In genomic region chr4:53962516-53963225, GRCh38 we compare ENCODE assay signal across 11 cellular contexts.
DNase-seq lines count a peak whose midpoint lies in the region; ATAC-seq and TF ChIP-seq lines count a peak whose summit lies in the region.
"Had no signal": no experiment of that assay in that cellular context is flagged by ENCODE, and none has a peak within 500 bp of the region (broad histone marks: within the 10 kb centered on the region; RNA-seq: fewer than 3 reads in every experiment).

No MANE protein-coding gene starts in this region.

- intact Hi-C loops in ovary (cut with DNase I): no loop called here

- DNase-seq in AG04449 (ENCODE audit: low read depth, low spot score): peak; percentile 72
- DNase-seq in HS-27A (ENCODE audit: low read depth): peak; percentile 82
- DNase-seq in astrocyte of the spinal cord (ENCODE audit: low read depth, low spot score): peak; percentile 68
- peak; percentile 90 for DNase-seq in iris pigment epithelial cell (ENCODE audit: low read depth)
- no peak for DNase-seq in NOMO-1 treated with dmso at 0.1 percent for 144 hours (lab: John Stamatoyannopoulos, UW; ENCODE audit: unreplicated experiment)
- DNase-seq in ovary: no peak
- DNase-seq in NCI-H345 treated with DMSO at 0.1 percent for 48 hours (lab: John Stamatoyannopoulos, UW; ENCODE audit: unreplicated experiment): no peak
- DNase-seq: activated CD4-positive, alpha-beta memory T cell treated with anti-CD3 and anti-CD28 coated beads for 36 hours; NCI-H2029 had no signal

- no peaks in the 10 kb centered on the region for H3K27me3 ChIP-seq in ovary
- H3K27me3 ChIP-seq: BLaER1 treated with 17β-estradiol and CSF1 and Interleukin-3, amounts not matched to agents 10 nM and 100 nM had no signal

- H3K4me3 ChIP-seq in AG04449 (ENCODE audit: low read depth, low read length) (no peak overlapping the region), astrocyte of the spinal cord (ENCODE audit: low read depth, low read length) (no peak overlapping the region), ovary (no peak overlapping the region)
- H3K4me3 ChIP-seq: BLaER1 treated with 17β-estradiol and CSF1 and Interleukin-3, amounts not matched to agents 10 nM and 100 nM had no signal

- no peaks in the 10 kb centered on the region for H3K9me3 ChIP-seq in ovary
- H3K9me3 ChIP-seq: BLaER1 treated with 17β-estradiol and CSF1 and Interleukin-3, amounts not matched to agents 10 nM and 100 nM had no signal

- TF ChIP-seq POLR2A in ovary (IDR thresholded peaks at IDR 0.05): no peak

- POLR2A ChIA-PET in AG04449 (lab: Yijun Ruan, JAX): interaction anchor here (0.6 kb wide), 1 partner anchor 22 kb away, joined by 4 read pairs; no protein-coding TSS in a partner anchor

- ATAC-seq in GM18502 (IDR thresholded peaks at IDR 0.05; ENCODE audit: poor library complexity, unreplicated experiment): no peak

- no peak overlapping the region for H3K27ac ChIP-seq in ovary
- H3K27ac ChIP-seq: BLaER1 treated with 17β-estradiol and CSF1 and Interleukin-3, amounts not matched to agents 10 nM and 100 nM had no signal

- H3K4me1 ChIP-seq in ovary (ENCODE audit: insufficient read depth): no peaks in the 10 kb centered on the region
- H3K4me1 ChIP-seq: BLaER1 treated with 17β-estradiol and CSF1 and Interleukin-3, amounts not matched to agents 10 nM and 100 nM had no signal

- no peak for TF ChIP-seq CTCF in AG04449 (IDR thresholded peaks at IDR 0.05; ENCODE audit: insufficient read depth, low read length, missing control alignments)
- TF ChIP-seq CTCF in astrocyte of the spinal cord (IDR thresholded peaks at IDR 0.05; ENCODE audit: low read depth, low read length): no peak
- TF ChIP-seq CTCF in ovary (IDR thresholded peaks at IDR 0.05): no peak

- WGBS in ovary, 3 donors: 28 to 39% (median 31%) methylated on average over 4 of the region's 4 CpGs

- in situ Hi-C loops in astrocyte of the spinal cord (cut with HindIII; ENCODE audit: low sequenced_read_pairs): no loop called here

- H3K36me3 ChIP-seq in ovary: no peaks in the 10 kb centered on the region
- H3K36me3 ChIP-seq: BLaER1 treated with 17β-estradiol and CSF1 and Interleukin-3, amounts not matched to agents 10 nM and 100 nM had no signal

- TF ChIP-seq EP300 in ovary (IDR thresholded peaks at IDR 0.05): no peak

- CTCF ChIA-PET in AG04449 (lab: Yijun Ruan, JAX): interaction anchor here (1.2 to 1.6 kb wide), 2 partner anchors 11 to 54 kb away, joined by 3 to 5 read pairs; no protein-coding TSS in a partner anchor

Comparison
In these comparisons a context has a peak if more than half of its experiments do, and no peak if none do; other contexts are left out.
1. DNase-seq: peak in AG04449 (single experiment), HS-27A (single experiment), astrocyte of the spinal cord (single experiment) and iris pigment epithelial cell (single experiment); none in NOMO-1 treated with dmso at 0.1 percent for 144 hours (single experiment), ovary (0 of 5) and NCI-H345 treated with DMSO at 0.1 percent for 48 hours (single experiment).